Comparison of ENCODE assay signal across 17 cellular contexts in genomic region chr4:129364747-129365452, GRCh38.
"Had no signal": no experiment of that assay in that cellular context is flagged by ENCODE, and none has a peak within 500 bp of the region (broad histone marks: within the 10 kb centered on the region; RNA-seq: fewer than 3 reads in every experiment).

No MANE protein-coding gene starts in this region.

- H3K27ac ChIP-seq: foreskin keratinocyte, lower lobe of right lung, psoas muscle, sigmoid colon, spleen, vagina had no signal

- H3K36me3 ChIP-seq: lower lobe of right lung, sigmoid colon, spleen, vagina had no signal

- ATAC-seq: activated CD8-positive, alpha-beta T cell treated with anti-CD3 and anti-CD28 coated beads, Interleukin-2, amount 10 ng/mL, durations not matched to agents 7 days and 5 days; activated naive CD4-positive, alpha-beta T cell treated with anti-CD3 and anti-CD28 coated beads, Interleukin-2, amount 50 U/mL, for 72 hours; activated T-cell treated with anti-CD3 and anti-CD28 coated beads, Interleukin-2, amount 50 U/mL, for 72 hours; foreskin keratinocyte; lower lobe of right lung; psoas muscle; T-cell had no signal

- H3K27me3 ChIP-seq: foreskin keratinocyte, sigmoid colon, vagina had no signal

- H3K9me3 ChIP-seq: lower lobe of right lung, psoas muscle, sigmoid colon, spleen, vagina had no signal

- H3K4me3 ChIP-seq: lower lobe of right lung, psoas muscle, sigmoid colon, spleen, vagina had no signal

- H3K4me1 ChIP-seq: foreskin keratinocyte, lower lobe of right lung, psoas muscle, spleen, vagina had no signal

- DNase-seq: activated CD4-positive, CD25-positive, alpha-beta regulatory T cell treated with anti-CD3 and anti-CD28 coated beads, Interleukin-2, amount 50 U/mL, for 72 hours; activated CD8-positive, alpha-beta memory T cell treated with anti-CD3 and anti-CD28 coated beads, Interleukin-2, amount 50 U/mL, for 48 hours; activated CD8-positive, alpha-beta T cell treated with anti-CD3 and anti-CD28 coated beads, Interleukin-2, amount 10 ng/mL, durations not matched to agents 7 days and 5 days; activated gamma-delta T cell; activated T-cell treated with anti-CD3 and anti-CD28 coated beads, Interleukin-2, amount 50 U/mL, for 72 hours; effector CD8-positive, alpha-beta T cell; foreskin keratinocyte; kidney glomerular epithelial cell; lower lobe of right lung; nephron progenitor cell; psoas muscle; sigmoid colon; spleen; T-helper 9 cell had no signal
